ENCODE assay signal across 7 cellular contexts in the genomic region with DNA sequence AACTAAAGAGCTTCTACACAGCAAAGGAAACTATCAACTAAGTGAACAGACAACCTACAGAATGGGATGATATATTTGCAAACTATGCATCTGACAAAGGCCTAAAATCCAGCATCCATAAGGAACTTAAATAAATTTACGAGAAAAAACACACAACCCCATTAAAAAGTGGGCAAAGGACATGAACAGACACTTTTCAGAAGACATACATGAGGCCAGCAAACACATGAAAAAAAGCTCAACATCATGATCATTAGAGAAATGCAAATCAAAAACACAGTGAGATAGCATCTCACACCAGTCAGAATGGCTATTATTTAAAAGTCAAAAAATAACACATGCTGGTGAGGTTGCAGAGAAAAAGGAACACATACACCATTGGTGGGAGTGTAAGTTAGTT.
"Had no signal": no experiment of that assay in that cellular context is flagged by ENCODE, and none has a peak within 500 bp of the region (broad histone marks: within the 10 kb centered on the region; RNA-seq: fewer than 3 reads in every experiment).

No MANE protein-coding gene starts in this region.

- H3K4me3 ChIP-seq: GM12878 had no signal

- ATAC-seq: GM12878 had no signal

- FAIRE-seq: G401.6, GM12878, GM12892, GM18507, GM19239 had no signal

- DNase-seq: GDM1, GF-D8 had no signal
